8 cellular contexts compared by ENCODE assay signal in the genomic region with DNA sequence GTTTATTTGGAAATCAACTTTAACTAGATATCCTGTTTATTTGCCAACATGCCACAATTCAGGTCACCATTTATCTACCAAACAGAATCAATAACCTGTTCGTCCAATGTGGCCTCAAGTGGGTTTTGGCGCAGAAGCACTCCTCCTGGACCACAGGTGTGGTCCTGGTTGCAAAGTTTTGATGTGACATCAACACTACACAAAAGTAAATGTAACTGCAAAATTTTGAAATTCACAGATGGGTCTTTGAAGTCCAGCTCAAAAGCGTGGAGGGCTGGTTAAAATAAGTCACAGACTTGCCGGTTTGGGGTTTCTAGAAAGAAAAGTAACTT. TPM values are rescaled to one million over a fixed set of nuclear protein-coding genes. Genes with fewer than 3 reads are reported as not detected.
DNase-seq lines count a peak whose midpoint lies in the region; ATAC-seq, FAIRE-seq and TF ChIP-seq lines count a peak whose summit lies in the region.

No MANE protein-coding gene starts in this region.

- H3K36me3 ChIP-seq in RWPE2 (ENCODE audit: low read depth), result peaks cover 8% of the 10 kb centered on the region; the same call in 1 of the 2 replicates
- H3K36me3 ChIP-seq in skeletal muscle satellite cell (ENCODE audit: insufficient read depth, low read length), result no peaks in the 10 kb centered on the region

- ATAC-seq in GM19351 (IDR thresholded peaks at IDR 0.05; ENCODE audit: unreplicated experiment) (peak; percentile 1), RWPE2 (ENCODE audit: low read depth) (no peak)

- H3K27me3 ChIP-seq in RWPE2 (ENCODE audit: insufficient read depth, poor library complexity, severe bottlenecking) (no peaks in the 10 kb centered on the region), skeletal muscle satellite cell (ENCODE audit: control insufficient read depth, insufficient read depth, low read length) (no peaks in the 10 kb centered on the region)

- H3K4me3 ChIP-seq in RWPE2 (ENCODE audit: severe bottlenecking) (peak overlapping the region; percentile 56), fibroblast of the aortic adventitia (ENCODE audit: low read depth, low read length) (peak overlapping the region; percentile 84), skeletal muscle satellite cell (ENCODE audit: low read length) (peak overlapping the region; percentile 85)

- no peak overlapping the region for H3K9ac ChIP-seq in skeletal muscle satellite cell (ENCODE audit: low read depth, low read length)

- FAIRE-seq in frontal cortex (lab: Jason Lieb, UNC), result no peak

- H3K9me3 ChIP-seq in RWPE2 (ENCODE audit: severe bottlenecking) (no peaks in the 10 kb centered on the region), skeletal muscle satellite cell (replicated peaks; ENCODE audit: low read length) (no peaks in the 10 kb centered on the region)

- H3K27ac ChIP-seq in RWPE2 (ENCODE audit: poor library complexity, severe bottlenecking), result no peak overlapping the region

- DNase-seq in RWPE2 (ENCODE audit: low spot score) (no peak), fibroblast of the aortic adventitia (ENCODE audit: low read depth) (no peak), frontal cortex (ENCODE audit: low spot score in 2 of 2) (no peak), ecto neural progenitor cell (ENCODE audit: low spot score) (no peak), NCI-H2081 treated with DMSO at 0.1 percent for 48 hours (lab: John Stamatoyannopoulos, UW) (no peak), GOT3 (lab: John Stamatoyannopoulos, UW) (no peak)

- H3K4me2 ChIP-seq in skeletal muscle satellite cell (ENCODE audit: low read length), result peak overlapping the region; percentile 93

- TF ChIP-seq CTCF in RWPE2 (IDR thresholded peaks at IDR 0.05; ENCODE audit: poor library complexity, severe bottlenecking), result no peak
- TF ChIP-seq CTCF in fibroblast of the aortic adventitia (IDR thresholded peaks at IDR 0.05; ENCODE audit: insufficient read depth, low read length), result no peak

- H3K4me1 ChIP-seq in RWPE2 (ENCODE audit: insufficient read depth, poor library complexity, severe bottlenecking), result no peaks in the 10 kb centered on the region
- H3K4me1 ChIP-seq in skeletal muscle satellite cell (ENCODE audit: control insufficient read depth, insufficient read depth, low read length), result no peaks in the 10 kb centered on the region

RNA-seq across cellular contexts. Expression of a gene that starts 0.5 kb away (rescaled TPM):
- total RNA-seq in fibroblast of the aortic adventitia (ENCODE audit: low replicate concordance), result 3.3 and 10.9 TPM in 2 replicates
- 2.8 and 3.3 TPM in 2 replicates for total RNA-seq in skeletal muscle satellite cell (2012; rRNA removed)
- 17.9 TPM for total RNA-seq in frontal cortex

RNA-seq across cellular contexts. Expression of a gene that starts 25.0 kb away (rescaled TPM):
- total RNA-seq in fibroblast of the aortic adventitia (ENCODE audit: low replicate concordance) (7.7 and 9.7 TPM in 2 replicates), frontal cortex (2.0 TPM)
- 1.5 and 3.3 TPM in 2 replicates for total RNA-seq in skeletal muscle satellite cell (2012; rRNA removed)
